ENCODE assay signal across 19 cellular contexts in genomic region chr2:192091480-192091879, GRCh38.
"Had no signal": no experiment of that assay in that cellular context is flagged by ENCODE, and none has a peak within 500 bp of the region (broad histone marks: within the 10 kb centered on the region; RNA-seq: fewer than 3 reads in every experiment).

No MANE protein-coding gene starts in this region.

- H3K36me3 ChIP-seq: heart left ventricle, left ventricle myocardium inferior, thyroid gland had no signal

- DNase-seq: activated CD4-positive, alpha-beta T cell treated with anti-CD3 and anti-CD28 coated beads, Interleukin-2, amount 10 ng/mL, durations not matched to agents 7 days and 5 days; activated CD8-positive, alpha-beta T cell treated with anti-CD3 and anti-CD28 coated beads, Interleukin-2, amount 10 ng/mL, durations not matched to agents 7 days and 5 days; activated naive CD4-positive, alpha-beta T cell treated with Interleukin-2 at 50 U/mL for 16 hours; activated naive CD8-positive, alpha-beta T cell treated with anti-CD3 and anti-CD28 coated beads, Interleukin-2, amount 10 ng/mL, durations not matched to agents 7 days and 5 days; activated T-cell treated with anti-CD3 and anti-CD28 coated beads, Interleukin-2, amount 50 U/mL, for 24 hours; anterior cingulate cortex; endodermal cell; heart left ventricle; immature natural killer cell; kidney glomerular epithelial cell; left ventricle myocardium inferior; mammary epithelial cell; occipital lobe; posterior cingulate gyrus; stimulated activated CD4-positive, alpha-beta T cell treated with anti-CD3 and anti-CD28 coated beads, Interleukin-2, amount 100 ng/mL, for 24 hours; stimulated activated naive CD4-positive, alpha-beta T cell treated with Interleukin-2 at 50 U/mL for 16 hours; T1000 had no signal

- H3K4me3 ChIP-seq: heart left ventricle, left ventricle myocardium inferior, thyroid gland had no signal

- H3K9me3 ChIP-seq: heart left ventricle, left ventricle myocardium inferior, thyroid gland had no signal

- H3K27ac ChIP-seq: epithelial cell of prostate, heart left ventricle, left ventricle myocardium inferior, thyroid gland had no signal

- H3K27me3 ChIP-seq: heart left ventricle, thyroid gland had no signal

- H3K4me1 ChIP-seq: left ventricle myocardium inferior had no signal
